ENCODE assay signal across 18 cellular contexts in the genomic region with DNA sequence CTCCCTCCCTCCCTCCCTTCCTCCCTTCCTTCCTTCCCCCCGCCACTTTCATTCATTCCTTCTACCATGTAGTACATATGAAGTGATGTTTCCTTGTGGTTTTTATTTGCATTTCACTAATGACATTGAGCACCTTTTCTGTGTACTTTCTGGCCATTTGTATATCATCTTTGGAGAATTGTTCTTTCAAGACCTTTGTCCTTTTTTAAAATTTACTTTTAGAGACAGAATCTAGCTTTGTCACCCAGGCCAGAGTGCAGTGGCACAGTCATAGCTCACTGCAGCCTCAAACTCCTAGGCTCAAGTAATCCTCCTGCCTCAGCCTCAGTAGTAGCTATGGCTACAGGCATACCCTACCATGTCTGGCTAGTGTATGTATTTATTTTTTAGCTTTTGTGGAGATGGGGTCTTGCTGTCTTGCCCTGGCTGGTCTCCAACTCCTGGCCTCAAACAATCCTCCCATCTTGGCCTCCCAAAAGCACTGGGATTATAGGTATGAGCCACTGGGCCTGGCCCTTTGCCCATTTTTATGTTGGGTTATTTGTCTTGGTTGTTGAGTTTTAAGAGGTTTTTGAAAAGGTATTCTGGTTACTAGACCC. TPM values are rescaled to one million over a fixed set of nuclear protein-coding genes. Genes with fewer than 3 reads are reported as not detected.
DNase-seq lines count a peak whose midpoint lies in the region; TF ChIP-seq lines count a peak whose summit lies in the region.
"Had no signal": no experiment of that assay in that cellular context is flagged by ENCODE, and none has a peak within 500 bp of the region (broad histone marks: within the 10 kb centered on the region; RNA-seq: fewer than 3 reads in every experiment).

No MANE protein-coding gene starts in this region.

- CTCF ChIA-PET in GM10248 (lab: Yijun Ruan, JAX) (interaction anchor here (0.9 to 2.6 kb wide), 3 partner anchors 11 to 15 kb away, joined by 3 to 9 read pairs (median 3); no protein-coding TSS in a partner anchor), RWPE1 (lab: Yijun Ruan, JAX) (interaction anchor here (0.7 kb wide), 1 partner anchor 68 kb away, joined by 3 read pairs; no protein-coding TSS in a partner anchor)

- POLR2A ChIA-PET in GM10248 (lab: Yijun Ruan, JAX) = interaction anchor here (0.7 kb wide), 1 partner anchor 9 kb away, joined by 5 read pairs; no protein-coding TSS in a partner anchor
- POLR2A ChIA-PET in RWPE1 (lab: Yijun Ruan, JAX; ENCODE audit: low non-redundant PET) = no interaction called here

- DNase-seq in GM10248 (ENCODE audit: extremely low spot score) (peak; percentile 23), GM20000 (ENCODE audit: low spot score) (peak; percentile 11), RWPE1 (ENCODE audit: low spot score) (no peak), fibroblast of the aortic adventitia (ENCODE audit: low read depth) (peak; percentile 12), cerebellar cortex (ENCODE audit: low spot score) (no peak), NCI-H2196 treated with DMSO at 0.1 percent for 48 hours (lab: John Stamatoyannopoulos, UW; ENCODE audit: unreplicated experiment) (no peak), CD1c-positive myeloid dendritic cell (ENCODE audit: extremely low spot score) (no peak)
- DNase-seq: activated CD4-positive, alpha-beta memory T cell treated with anti-CD3 and anti-CD28 coated beads, Interleukin-2, amount 10 ng/mL, durations not matched to agents 7 days and 5 days; activated gamma-delta T cell; aorta; cortex of kidney; DMS153; GOT3; NCI-H1105; SIG-M5 had no signal

- TF ChIP-seq CTCF in GM10248 (IDR thresholded peaks at IDR 0.05; ENCODE audit: control extremely low read depth, extremely low read depth, low read depth, missing control alignments) (no peak), GM20000 (IDR thresholded peaks at IDR 0.05; ENCODE audit: extremely low read depth, missing control alignments) (no peak), RWPE1 (conservative IDR thresholded peaks at IDR 0.05; ENCODE audit: low read depth) (no peak), fibroblast of the aortic adventitia (IDR thresholded peaks at IDR 0.05; ENCODE audit: insufficient read depth, low read length) (no peak)

- H3K4me3 ChIP-seq in fibroblast of the aortic adventitia (ENCODE audit: low read depth, low read length) = no peak overlapping the region
- H3K4me3 ChIP-seq: BLaER1, lung had no signal

- peak overlapping the region; percentile 48 for H3K27ac ChIP-seq in RWPE1
- H3K27ac ChIP-seq: BLaER1, epithelial cell of prostate had no signal

RNA-seq across cellular contexts. Expression of gene CTDSPL2, which starts 42.0 kb away (rescaled TPM):
- 17.6 and 108 TPM in 2 replicates for total RNA-seq in fibroblast of the aortic adventitia (ENCODE audit: low replicate concordance)

Comparison
In these comparisons a context has a peak if more than half of its experiments do, and no peak if none do; other contexts are left out.
1. DNase-seq: peak in GM10248 (single experiment), GM20000 (single experiment) and fibroblast of the aortic adventitia (single experiment); none in RWPE1 (single experiment), cerebellar cortex (single experiment), NCI-H2196 treated with DMSO at 0.1 percent for 48 hours (single experiment) and CD1c-positive myeloid dendritic cell (single experiment).